ENCODE assay signal across 17 cellular contexts in the genomic region with DNA sequence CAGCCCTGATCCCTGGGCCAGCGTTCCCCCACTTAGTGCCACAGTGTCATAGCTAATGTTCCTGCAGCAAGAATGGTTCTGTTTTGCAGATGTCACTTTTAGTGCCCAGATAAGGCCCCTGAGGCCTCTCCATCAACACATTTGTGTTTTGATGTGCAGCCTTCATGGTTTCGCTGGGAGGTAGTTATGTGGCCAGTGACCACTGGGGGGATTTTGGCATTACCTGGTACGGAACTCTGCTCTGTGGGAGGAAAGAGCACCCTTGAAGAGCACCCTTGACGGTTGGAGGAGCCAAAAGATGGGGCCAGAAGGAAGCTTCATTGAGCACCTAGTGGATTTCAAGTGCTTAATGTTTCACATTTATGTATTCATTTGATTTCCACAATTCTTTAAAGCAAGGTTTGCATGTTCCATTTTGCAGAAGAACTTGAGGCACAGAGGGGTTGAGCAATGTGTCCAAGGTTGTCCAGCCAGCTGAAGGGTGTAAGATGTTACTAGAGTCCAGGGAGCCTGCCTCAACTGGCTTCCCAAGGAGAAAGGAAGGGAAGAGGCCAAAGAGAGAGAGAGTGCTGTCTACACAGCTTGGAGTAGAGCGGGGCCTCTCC. TPM values are rescaled to one million over a fixed set of nuclear protein-coding genes. Genes with fewer than 3 reads are reported as not detected.
"Had no signal": no experiment of that assay in that cellular context is flagged by ENCODE, and none has a peak within 500 bp of the region (broad histone marks: within the 10 kb centered on the region; RNA-seq: fewer than 3 reads in every experiment).

No MANE protein-coding gene starts in this region.

- H3K4me3 ChIP-seq: esophagus squamous epithelium, right lobe of liver had no signal

- ATAC-seq: activated T-cell treated with anti-CD3 and anti-CD28 coated beads, Interleukin-2, amount 50 U/mL, for 4 hours; foreskin keratinocyte; stimulated activated naive CD8-positive, alpha-beta T cell treated with anti-CD3 and anti-CD28 coated beads, Interleukin-15, amount 100 ng/mL, for 72 hours had no signal

- H3K27me3 ChIP-seq: right lobe of liver had no signal

- H3K9me3 ChIP-seq: esophagus squamous epithelium, right lobe of liver had no signal

- H3K36me3 ChIP-seq: esophagus squamous epithelium had no signal

- DNase-seq: activated CD4-positive, alpha-beta memory T cell treated with anti-CD3 and anti-CD28 coated beads, Interleukin-2, amount 10 ng/mL, durations not matched to agents 7 days and 5 days; activated gamma-delta T cell; activated T-cell treated with anti-CD3 and anti-CD28 coated beads, Interleukin-2, amount 50 U/mL, for 4 hours; amniotic stem cell; caudate nucleus; esophagus squamous epithelium; foreskin keratinocyte; nephron progenitor cell; right lobe of liver; stimulated activated naive CD8-positive, alpha-beta T cell treated with anti-CD3 and anti-CD28 coated beads, Interleukin-15, amount 100 ng/mL, for 72 hours; T-helper 9 cell had no signal

- H3K4me1 Mint-ChIP-seq: activated CD4-positive, alpha-beta memory T cell treated with anti-CD3 and anti-CD28 coated beads, Interleukin-2, amount 10 ng/mL, durations not matched to agents 7 days and 5 days; nephron progenitor cell; stimulated activated naive CD8-positive, alpha-beta T cell treated with anti-CD3 and anti-CD28 coated beads, Interleukin-15, amount 100 ng/mL, for 72 hours had no signal

- H3K4me3 Mint-ChIP-seq: activated CD4-positive, alpha-beta memory T cell treated with anti-CD3 and anti-CD28 coated beads, Interleukin-2, amount 10 ng/mL, durations not matched to agents 7 days and 5 days; activated naive CD8-positive, alpha-beta T cell; activated T-cell treated with anti-CD3 and anti-CD28 coated beads, Interleukin-2, amount 50 U/mL, for 4 hours; nephron progenitor cell; stimulated activated naive CD8-positive, alpha-beta T cell treated with anti-CD3 and anti-CD28 coated beads, Interleukin-15, amount 100 ng/mL, for 72 hours; type B pancreatic cell had no signal

- H3K27ac Mint-ChIP-seq: activated CD4-positive, alpha-beta memory T cell treated with anti-CD3 and anti-CD28 coated beads, Interleukin-2, amount 10 ng/mL, durations not matched to agents 7 days and 5 days; activated naive CD8-positive, alpha-beta T cell; nephron progenitor cell; stimulated activated naive CD8-positive, alpha-beta T cell treated with anti-CD3 and anti-CD28 coated beads, Interleukin-15, amount 100 ng/mL, for 72 hours; type B pancreatic cell had no signal

- H3K4me1 ChIP-seq: esophagus squamous epithelium, foreskin keratinocyte, right lobe of liver had no signal

- H3K27ac ChIP-seq: esophagus squamous epithelium, foreskin keratinocyte, right lobe of liver had no signal

- H3K9me3 Mint-ChIP-seq: activated CD4-positive, alpha-beta memory T cell treated with anti-CD3 and anti-CD28 coated beads, Interleukin-2, amount 10 ng/mL, durations not matched to agents 7 days and 5 days; activated T-cell treated with anti-CD3 and anti-CD28 coated beads, Interleukin-2, amount 50 U/mL, for 4 hours had no signal

- H3K36me3 Mint-ChIP-seq: activated naive CD8-positive, alpha-beta T cell; type B pancreatic cell had no signal

RNA-seq across cellular contexts. Expression of a gene that starts 13.0 kb away (rescaled TPM):
- total RNA-seq: activated CD4-positive, alpha-beta memory T cell treated with anti-CD3 and anti-CD28 coated beads, Interleukin-2, amount 10 ng/mL, durations not matched to agents 7 days and 5 days; activated T-cell treated with anti-CD3 and anti-CD28 coated beads, Interleukin-2, amount 50 U/mL, for 4 hours; esophagus squamous epithelium; foreskin keratinocyte; mesenteric fat pad; osteocyte; pulmonary artery endothelial cell; temporal lobe had no signal
- polyA plus RNA-seq: foreskin keratinocyte had no signal

RNA-seq across cellular contexts. Expression of a gene that starts 36.4 kb away (rescaled TPM):
- total RNA-seq: activated CD4-positive, alpha-beta memory T cell treated with anti-CD3 and anti-CD28 coated beads, Interleukin-2, amount 10 ng/mL, durations not matched to agents 7 days and 5 days; activated T-cell treated with anti-CD3 and anti-CD28 coated beads, Interleukin-2, amount 50 U/mL, for 4 hours; esophagus squamous epithelium; foreskin keratinocyte; mesenteric fat pad; osteocyte; pulmonary artery endothelial cell; temporal lobe had no signal
- polyA plus RNA-seq: foreskin keratinocyte had no signal

RNA-seq across cellular contexts. Expression of a gene that starts 51.2 kb away (rescaled TPM):
- total RNA-seq: osteocyte, pulmonary artery endothelial cell had no signal
